Comparison of ENCODE assay signal across 33 cellular contexts in the genomic region with DNA sequence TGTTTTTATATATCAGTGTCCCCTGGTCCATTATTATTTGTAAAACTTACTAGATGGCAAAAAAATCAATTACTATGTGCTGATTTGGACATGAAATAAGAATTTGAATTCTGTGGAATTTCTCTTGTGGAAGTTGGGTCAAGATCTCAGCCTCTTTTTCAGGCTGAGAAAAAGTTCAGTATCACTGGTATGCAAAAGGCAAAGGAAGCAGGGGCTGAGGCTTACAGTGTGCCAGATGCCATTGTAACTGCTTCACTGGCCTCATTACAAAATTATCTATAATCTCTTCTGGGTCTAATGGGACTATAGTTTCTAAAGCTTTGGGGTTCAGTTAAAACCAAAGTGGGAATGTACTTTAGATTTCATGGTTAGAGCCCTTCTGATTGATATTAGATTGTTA.
"Had no signal": no experiment of that assay in that cellular context is flagged by ENCODE, and none has a peak within 500 bp of the region (broad histone marks: within the 10 kb centered on the region; RNA-seq: fewer than 3 reads in every experiment).

No MANE protein-coding gene starts in this region.

- H3K4me3 ChIP-seq: breast epithelium, esophagus muscularis mucosa, pancreas, prostate gland, suprapubic skin, tibial artery had no signal

- H3K27ac ChIP-seq: breast epithelium, esophagus muscularis mucosa, neutrophil, pancreas, prostate gland, suprapubic skin, tibial artery, WERI-Rb-1 had no signal

- H3K36me3 Mint-ChIP-seq: activated naive CD8-positive, alpha-beta T cell treated with anti-CD3 and anti-CD28 coated beads, Interleukin-2, amount 10 ng/mL, durations not matched to agents 7 days and 5 days had no signal

- H3K27me3 ChIP-seq: breast epithelium, esophagus muscularis mucosa, neutrophil, pancreas, suprapubic skin, tibial artery had no signal

- H3K4me1 Mint-ChIP-seq: activated naive CD8-positive, alpha-beta T cell treated with anti-CD3 and anti-CD28 coated beads, Interleukin-2, amount 10 ng/mL, durations not matched to agents 7 days and 5 days; endodermal cell; naive B cell; nephron progenitor cell; T-helper 17 cell had no signal

- H3K4me1 ChIP-seq: breast epithelium, esophagus muscularis mucosa, pancreas, prostate gland, suprapubic skin, tibial artery had no signal

- H3K9me3 ChIP-seq: neutrophil, pancreas, prostate gland had no signal

- DNase-seq: activated CD4-positive, alpha-beta T cell treated with anti-CD3 and anti-CD28 coated beads for 48 hours; activated CD4-positive, alpha-beta T cell treated with anti-CD3 and anti-CD28 coated beads, Interleukin-2, amount 50 U/mL, for 48 hours; activated CD8-positive, alpha-beta memory T cell treated with anti-CD3 and anti-CD28 coated beads for 24 hours; activated effector memory CD4-positive, alpha-beta T cell treated with anti-CD3 and anti-CD28 coated beads, Interleukin-2, amount 50 U/mL, for 16 hours; activated naive CD4-positive, alpha-beta T cell treated with anti-CD3 and anti-CD28 coated beads for 36 hours; activated naive CD8-positive, alpha-beta T cell treated with anti-CD3 and anti-CD28 coated beads, Interleukin-2, amount 10 ng/mL, durations not matched to agents 7 days and 5 days; amniotic stem cell; central memory CD4-positive, alpha-beta T cell; endodermal cell; islet precursor cell; left cardiac atrium; left ventricle myocardium superior; naive B cell; nephron progenitor cell; pancreas; retina; small intestine; stimulated activated CD4-positive, alpha-beta T cell treated with anti-CD3 and anti-CD28 coated beads, Interleukin-1b, Interleukin-23, amount 100 ng/mL, for 48 hours; stimulated activated naive CD4-positive, alpha-beta T cell; T-helper 17 cell; T1000; tibial artery; WERI-Rb-1 had no signal

- H3K36me3 ChIP-seq: breast epithelium, esophagus muscularis mucosa, neutrophil, pancreas, prostate gland, suprapubic skin, tibial artery, WERI-Rb-1 had no signal

- ATAC-seq: activated CD4-positive, CD25-positive, alpha-beta regulatory T cell treated with anti-CD3 and anti-CD28 coated beads, Interleukin-2, amount 50 U/mL, for 24 hours; left cardiac atrium; left ventricle myocardium superior; pancreas; sciatic nerve; T-helper 17 cell had no signal

- H3K4me3 Mint-ChIP-seq: activated naive CD4-positive, alpha-beta T cell treated with anti-CD3 and anti-CD28 coated beads for 36 hours; activated naive CD8-positive, alpha-beta T cell treated with anti-CD3 and anti-CD28 coated beads, Interleukin-2, amount 10 ng/mL, durations not matched to agents 7 days and 5 days; activated T-helper 1 cell treated with anti-CD3 and anti-CD28 coated beads, Interleukin-12 subunit alpha, Interleukin-12 subunit beta, Interleukin-2, Interleukin-4 antibody, amounts not matched to agents 30 ng/mL and 10 ng/mL and 1 ng/mL, durations not matched to agents 14 hours and 24 hours and 36 hours; dendritic cell treated with granulocyte-macrophage colony-stimulating factor and Interleukin-4, amounts not matched to agents 40 ng/mL and 50 ng/mL, for 4 days; endodermal cell; mesothelial cell of epicardium; naive B cell; nephron progenitor cell; T-helper 17 cell had no signal

- H3K27ac Mint-ChIP-seq: activated naive CD4-positive, alpha-beta T cell treated with anti-CD3 and anti-CD28 coated beads for 36 hours; activated naive CD8-positive, alpha-beta T cell treated with anti-CD3 and anti-CD28 coated beads, Interleukin-2, amount 10 ng/mL, durations not matched to agents 7 days and 5 days; activated T-helper 1 cell treated with anti-CD3 and anti-CD28 coated beads, Interleukin-12 subunit alpha, Interleukin-12 subunit beta, Interleukin-2, Interleukin-4 antibody, amounts not matched to agents 30 ng/mL and 10 ng/mL and 1 ng/mL, durations not matched to agents 14 hours and 24 hours and 36 hours; dendritic cell treated with granulocyte-macrophage colony-stimulating factor and Interleukin-4, amounts not matched to agents 40 ng/mL and 50 ng/mL, for 4 days; endodermal cell; mesothelial cell of epicardium; nephron progenitor cell; T-helper 17 cell had no signal
